1 cellular context compared by ENCODE assay signal in genomic region chr5:174532453-174533126, GRCh38.
TF ChIP-seq lines count a peak whose summit lies in the region.

No MANE protein-coding gene starts in this region.

TF ChIP-seq in HepG2, 621 proteins besides CTCF, POLR2A, EP300 and RAD21 (continued from another document):
- TF ChIP-seq AFF4 (CRISPR knock-in tag; IDR thresholded peaks at IDR 0.05): no peak
- TF ChIP-seq FUBP1 (CRISPR knock-in tag; IDR thresholded peaks at IDR 0.05; ENCODE audit: borderline replicate concordance): no peak
- TF ChIP-seq ZNF232 (CRISPR knock-in tag; IDR thresholded peaks at IDR 0.05; ENCODE audit: borderline replicate concordance): no peak
